In the genomic region with DNA sequence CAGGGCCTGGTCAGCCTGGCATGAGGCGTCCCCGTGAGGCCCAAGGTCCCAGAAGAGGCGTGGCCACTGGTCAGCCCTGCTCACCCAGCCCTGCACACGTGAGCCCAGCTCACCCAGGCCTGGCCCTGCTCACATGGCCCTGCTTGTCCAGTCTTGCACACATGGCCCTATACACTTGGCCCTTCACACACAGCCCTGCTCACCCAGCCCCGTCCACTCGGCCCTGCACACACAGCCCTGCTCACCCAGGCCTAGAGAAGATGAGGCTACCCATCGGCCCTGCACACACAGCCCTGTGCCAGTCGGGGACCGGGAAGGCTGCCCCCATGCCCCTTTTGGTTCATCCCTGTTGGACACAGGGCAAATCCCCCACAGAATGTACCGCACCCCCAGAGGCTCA, we compare ENCODE assay signal across 20 cellular contexts. TPM values are rescaled to one million over a fixed set of nuclear protein-coding genes. Genes with fewer than 3 reads are reported as not detected.
A peak's percentile ranks its signal among the peaks of the same experiment; 100 is the strongest.
DNase-seq lines count a peak whose midpoint lies in the region; ATAC-seq and TF ChIP-seq lines count a peak whose summit lies in the region.
"Had no signal": no experiment of that assay in that cellular context is flagged by ENCODE, and none has a peak within 500 bp of the region (broad histone marks: within the 10 kb centered on the region; RNA-seq: fewer than 3 reads in every experiment).

No MANE protein-coding gene starts in this region.

- WGBS in right cardiac atrium: 83% methylated on average over 7 of the region's 10 CpGs

- intact Hi-C loops in right cardiac atrium (cut with DNase I): loop anchor here in 1 of 4 donors (10.0 kb wide), 1 partner anchor 89 kb away; no protein-coding TSS in a partner anchor

- no peaks in the 10 kb centered on the region for H3K36me3 ChIP-seq in DND-41 (ENCODE audit: insufficient read depth, low read length)
- H3K36me3 ChIP-seq: BLaER1 treated with 17β-estradiol and CSF1 and Interleukin-3, amounts not matched to agents 10 nM and 100 nM; prostate gland; SJSA1; thoracic aorta had no signal

- DNase-seq in DND-41 (peak; percentile 2), right cardiac atrium (peak; percentile 64 to 77 (median 66)), progenitor cell of endocrine pancreas (ENCODE audit: low spot score, unreplicated experiment) (no peak), immature natural killer cell (no peak)
- DNase-seq in activated CD8-positive, alpha-beta memory T cell treated with anti-CD3 and anti-CD28 coated beads, Interleukin-2, amount 50 U/mL, for 48 hours: peak; percentile 50
- DNase-seq: activated CD4-positive, alpha-beta memory T cell treated with anti-CD3 and anti-CD28 coated beads for 36 hours; DMS79; erythroblast; MM.1S; NCI-H1694 treated with DMSO at 0.1 percent for 48 hours; NCI-H510A treated with DMSO at 0.1 percent for 48 hours had no signal

- H3K4me1 Mint-ChIP-seq in progenitor cell of endocrine pancreas (ENCODE audit: low read depth) (peaks cover 39% of the 10 kb centered on the region), immature natural killer cell (peaks cover 0 to 2% of the 10 kb centered on the region in 2 donors)
- H3K4me1 Mint-ChIP-seq: GM23338 had no signal

- H3K4me1 ChIP-seq in DND-41 (ENCODE audit: insufficient read depth, low read length) (no peaks in the 10 kb centered on the region), right cardiac atrium (ENCODE audit: control insufficient read depth, insufficient read depth, low read length) (no peaks in the 10 kb centered on the region)
- H3K4me1 ChIP-seq: prostate gland had no signal

- H3K79me2 ChIP-seq in DND-41 (ENCODE audit: insufficient read depth, low read length): no peaks in the 10 kb centered on the region

- no peaks in the 10 kb centered on the region for H3K9me3 Mint-ChIP-seq in progenitor cell of endocrine pancreas (ENCODE audit: low read depth)
- H3K9me3 Mint-ChIP-seq in immature natural killer cell: no peaks in the 10 kb centered on the region
- H3K9me3 Mint-ChIP-seq: activated CD4-positive, alpha-beta memory T cell treated with anti-CD3 and anti-CD28 coated beads for 36 hours; GM23338 had no signal

- no peak overlapping the region for H3K4me2 ChIP-seq in DND-41 (ENCODE audit: insufficient read depth, low read length)
- H3K4me2 ChIP-seq: BLaER1 treated with 17β-estradiol and CSF1 and Interleukin-3, amounts not matched to agents 10 nM and 100 nM; GM23338 had no signal

- no peaks in the 10 kb centered on the region for H3K36me3 Mint-ChIP-seq in progenitor cell of endocrine pancreas (ENCODE audit: insufficient read depth)
- no peaks in the 10 kb centered on the region for H3K36me3 Mint-ChIP-seq in immature natural killer cell
- H3K36me3 Mint-ChIP-seq: activated CD4-positive, alpha-beta memory T cell treated with anti-CD3 and anti-CD28 coated beads for 36 hours had no signal

- H3K27me3 Mint-ChIP-seq in progenitor cell of endocrine pancreas: peaks cover 10% of the 10 kb centered on the region
- no peaks in the 10 kb centered on the region for H3K27me3 Mint-ChIP-seq in immature natural killer cell (ENCODE audit: low read depth in 3 of 3)
- H3K27me3 Mint-ChIP-seq: activated CD4-positive, alpha-beta memory T cell treated with anti-CD3 and anti-CD28 coated beads for 36 hours had no signal

- peaks cover 8% of the 10 kb centered on the region; the same call in 1 of the 2 replicates for H4K20me1 ChIP-seq in DND-41 (ENCODE audit: insufficient read depth, low read length)

- H3K27me3 ChIP-seq in DND-41 (ENCODE audit: insufficient read depth, low read length, poor library complexity) (no peaks in the 10 kb centered on the region), right cardiac atrium (ENCODE audit: control insufficient read depth, insufficient read depth) (no peaks in the 10 kb centered on the region)
- H3K27me3 ChIP-seq: BLaER1 treated with 17β-estradiol and CSF1 and Interleukin-3, amounts not matched to agents 10 nM and 100 nM had no signal

- H3K9ac ChIP-seq in DND-41 (ENCODE audit: low read depth, low read length): no peak overlapping the region
- H3K9ac ChIP-seq: BLaER1 treated with 17β-estradiol and CSF1 and Interleukin-3, amounts not matched to agents 10 nM and 100 nM had no signal

- H3K27ac ChIP-seq in DND-41 (ENCODE audit: low read length): no peak overlapping the region
- H3K27ac ChIP-seq in right cardiac atrium (ENCODE audit: low read length): no peak overlapping the region
- H3K27ac ChIP-seq: BLaER1 treated with 17β-estradiol and CSF1 and Interleukin-3, amounts not matched to agents 10 nM and 100 nM; prostate gland; SJSA1; thoracic aorta had no signal

- H3K4me3 ChIP-seq in DND-41 (ENCODE audit: low read depth in 1 of 2, low read length in 2 of 2) (no peak overlapping the region), right cardiac atrium (ENCODE audit: low read length) (no peak overlapping the region)
- H3K4me3 ChIP-seq: BLaER1 treated with 17β-estradiol and CSF1 and Interleukin-3, amounts not matched to agents 10 nM and 100 nM; GM23338; prostate gland; SJSA1; thoracic aorta had no signal

- no peak overlapping the region for H3K4me3 Mint-ChIP-seq in progenitor cell of endocrine pancreas (ENCODE audit: low read depth)
- no peak overlapping the region for H3K4me3 Mint-ChIP-seq in immature natural killer cell
- H3K4me3 Mint-ChIP-seq: activated CD4-positive, alpha-beta memory T cell treated with anti-CD3 and anti-CD28 coated beads for 36 hours; GM23338 had no signal

- ATAC-seq in DND-41 (ENCODE audit: insufficient read depth, low read depth) (no peak), right cardiac atrium (peak; percentile 4 to 5), HG02981 (IDR thresholded peaks at IDR 0.05; ENCODE audit: unreplicated experiment) (no peak), HG02938 (IDR thresholded peaks at IDR 0.05; ENCODE audit: unreplicated experiment) (no peak), HG02885 (IDR thresholded peaks at IDR 0.05; ENCODE audit: poor library complexity, unreplicated experiment) (no peak)
- ATAC-seq: GM23338 had no signal

- no peak overlapping the region for H2AFZ ChIP-seq in DND-41 (ENCODE audit: low read depth, low read length)
- H2AFZ ChIP-seq: GM23338 had no signal

- no peaks in the 10 kb centered on the region for H3K9me3 ChIP-seq in DND-41 (ENCODE audit: insufficient read depth, low read length, severe bottlenecking)
- no peaks in the 10 kb centered on the region for H3K9me3 ChIP-seq in right cardiac atrium (ENCODE audit: control insufficient read depth, low read length)
- H3K9me3 ChIP-seq: BLaER1 treated with 17β-estradiol and CSF1 and Interleukin-3, amounts not matched to agents 10 nM and 100 nM; prostate gland; SJSA1; thoracic aorta had no signal

- no peak for TF ChIP-seq CTCF in DND-41 (IDR thresholded peaks at IDR 0.05; ENCODE audit: borderline replicate concordance, extremely low read depth, low read length, poor library complexity, severe bottlenecking)
- no peak for TF ChIP-seq CTCF in progenitor cell of endocrine pancreas (IDR thresholded peaks at IDR 0.05; ENCODE audit: unreplicated experiment)

- peak overlapping the region; percentile 76 for H3K27ac Mint-ChIP-seq in progenitor cell of endocrine pancreas
- H3K27ac Mint-ChIP-seq in immature natural killer cell: no peak overlapping the region
- H3K27ac Mint-ChIP-seq: activated CD4-positive, alpha-beta memory T cell treated with anti-CD3 and anti-CD28 coated beads for 36 hours; GM23338 had no signal

RNA-seq across cellular contexts. Expression of gene ZDHHC11B, which starts 28.4 kb away (rescaled TPM):
- total RNA-seq in right cardiac atrium (10 to 100 TPM; 17.0 to 49.2 (median 24.1) TPM), progenitor cell of endocrine pancreas (8.6 and 8.7 TPM in 2 replicates)
- polyA plus RNA-seq in right cardiac atrium (6.6 TPM), immature natural killer cell (not detected)
- total RNA-seq: myocyte, SJSA1 had no signal

Comparison
In these comparisons a context has a peak if more than half of its experiments do, and no peak if none do; other contexts are left out.
1. ATAC-seq: peak in right cardiac atrium (2 of 2); none in DND-41 (single experiment), HG02981 (single experiment), HG02938 (single experiment) and HG02885 (single experiment).
2. DNase-seq: peak in DND-41 (single experiment), activated CD8-positive, alpha-beta memory T cell treated with anti-CD3 and anti-CD28 coated beads, Interleukin-2, amount 50 U/mL, for 48 hours (single experiment) and right cardiac atrium (3 of 3); none in progenitor cell of endocrine pancreas (single experiment) and immature natural killer cell (0 of 3).